In genomic region chr3:133781570-133781969, GRCh38 we compare ENCODE assay signal across 32 cellular contexts. TPM values are rescaled to one million over a fixed set of nuclear protein-coding genes. Genes with fewer than 3 reads are reported as not detected.
DNase-seq lines count a peak whose midpoint lies in the region; ATAC-seq, FAIRE-seq and TF ChIP-seq lines count a peak whose summit lies in the region.
"Had no signal": no experiment of that assay in that cellular context is flagged by ENCODE, and none has a peak within 500 bp of the region (broad histone marks: within the 10 kb centered on the region; RNA-seq: fewer than 3 reads in every experiment).

No MANE protein-coding gene starts in this region.

- H3K9ac ChIP-seq in liver (ENCODE audit: low read depth in 1 of 2, low read length in 2 of 2) (no peak overlapping the region), HepG2 (ENCODE audit: insufficient read depth, low read depth, low read length) (no peak overlapping the region)
- H3K9ac ChIP-seq: BLaER1; BLaER1 treated with 17β-estradiol and CSF1 and Interleukin-3, amounts not matched to agents 10 nM and 100 nM had no signal

- TF ChIP-seq EP300 in HepG2 (IDR thresholded peaks at IDR 0.05; ENCODE audit: low read depth in 2 of 2, low read length in 2 of 2) (no peak), HepG2 (CRISPR knock-in tag; IDR thresholded peaks at IDR 0.05; ENCODE audit: borderline replicate concordance) (no peak)

- intact Hi-C loops in HepG2 (cut with micrococcal nuclease; ENCODE audit: unreplicated experiment) (no loop called here), right lobe of liver (cut with DNase I) (no loop called here)

- CTCF ChIA-PET in HepG2 (lab: Yijun Ruan, JAX; ENCODE audit: low intra/inter-chr PET ratio, low total read pairs): no interaction called here

- TF ChIP-seq RAD21 in liver (IDR thresholded peaks at IDR 0.05) (peak in 1 of 2 donors; percentile 12), HepG2 (CRISPR knock-in tag; IDR thresholded peaks at IDR 0.05) (no peak)

- H3K4me1 ChIP-seq in liver (ENCODE audit: control insufficient read depth in 4 of 4, insufficient read depth in 4 of 4, low read length in 3 of 4): no peaks in the 10 kb centered on the region
- H3K4me1 ChIP-seq in HepG2 (ENCODE audit: insufficient read depth, low read length): no peaks in the 10 kb centered on the region
- no peaks in the 10 kb centered on the region for H3K4me1 ChIP-seq in right lobe of liver
- H3K4me1 ChIP-seq: A549; BE2C; BLaER1; BLaER1 treated with 17β-estradiol and CSF1 and Interleukin-3, amounts not matched to agents 10 nM and 100 nM; Caco-2 had no signal

- no TSS peak for BruUV-seq in HepG2 (replicated peaks; lab: Mats Ljungman, UMichigan)

- no peaks in the 10 kb centered on the region for H3K27me3 ChIP-seq in liver (ENCODE audit: control insufficient read depth in 4 of 4, insufficient read depth in 4 of 4, low read length in 3 of 4)
- no peaks in the 10 kb centered on the region for H3K27me3 ChIP-seq in HepG2 (ENCODE audit: control insufficient read depth in 1 of 2, insufficient read depth in 2 of 2, low read length in 2 of 2)
- no peaks in the 10 kb centered on the region for H3K27me3 ChIP-seq in right lobe of liver
- H3K27me3 ChIP-seq: BLaER1; BLaER1 treated with 17β-estradiol and CSF1 and Interleukin-3, amounts not matched to agents 10 nM and 100 nM had no signal

- H3K4me2 ChIP-seq in HepG2 (ENCODE audit: low read depth, low read length): no peak overlapping the region
- H3K4me2 ChIP-seq: A549; BLaER1; BLaER1 treated with 17β-estradiol and CSF1 and Interleukin-3, amounts not matched to agents 10 nM and 100 nM had no signal

- H3K79me2 ChIP-seq in HepG2 (ENCODE audit: insufficient read depth, low read length): no peaks in the 10 kb centered on the region

- peaks cover 23% of the 10 kb centered on the region for H4K20me1 ChIP-seq in HepG2 (ENCODE audit: insufficient read depth, low read length)
- H4K20me1 ChIP-seq: BLaER1; BLaER1 treated with 17β-estradiol and CSF1 and Interleukin-3, amounts not matched to agents 10 nM and 100 nM had no signal

- H3K9me3 ChIP-seq in liver (ENCODE audit: control insufficient read depth in 4 of 4, low read length in 3 of 4): no peaks in the 10 kb centered on the region
- no peaks in the 10 kb centered on the region for H3K9me3 ChIP-seq in HepG2 (ENCODE audit: low read length)
- no peaks in the 10 kb centered on the region for H3K9me3 ChIP-seq in right lobe of liver
- H3K9me3 ChIP-seq: A549, BE2C, Caco-2 had no signal

- no peak for TF ChIP-seq POLR2A in HepG2 (IDR thresholded peaks at IDR 0.05; ENCODE audit: insufficient read depth in 1 of 2, low read depth in 2 of 2, low read length in 2 of 2)
- no peak for TF ChIP-seq POLR2A in right lobe of liver (IDR thresholded peaks at IDR 0.05)

- TF ChIP-seq CTCF in liver (IDR thresholded peaks at IDR 0.05; ENCODE audit: low read depth, low read length, missing input control) (no peak), HepG2 (CRISPR knock-in tag; IDR thresholded peaks at IDR 0.05) (no peak), right lobe of liver (IDR thresholded peaks at IDR 0.05) (no peak)

- DNase-seq in HepG2 (ENCODE audit: low spot score) (no peak), right lobe of liver (no peak), NOMO-1 treated with DMSO at 0.1 percent for 48 hours (lab: John Stamatoyannopoulos, UW; ENCODE audit: unreplicated experiment) (no peak)
- DNase-seq: 8988T; ACHN; AML-193; BE2C; C1 segment of cervical spinal cord; Caco-2; Calu3; CD4-positive, alpha-beta memory T cell; CD4-positive, alpha-beta T cell; CD4-positive, CD25-positive, alpha-beta regulatory T cell; CD8-positive, alpha-beta memory T cell; CD8-positive, alpha-beta T cell; COR-L47; DMS 273 treated with DMSO at 0.1 percent for 48 hours; DMS153; DMS53; DMS79; DMS79 treated with DMSO at 0.1 percent for 48 hours; DND-41; EL had no signal

- H3K27ac ChIP-seq in liver (ENCODE audit: low read depth in 1 of 2, low read length in 2 of 2) (no peak overlapping the region), HepG2 (ENCODE audit: extremely low read length, insufficient read depth, low read length) (no peak overlapping the region), right lobe of liver (no peak overlapping the region)
- H3K27ac ChIP-seq: 22Rv1; A549; BLaER1; BLaER1 treated with 17β-estradiol and CSF1 and Interleukin-3, amounts not matched to agents 10 nM and 100 nM; C4-2B had no signal

- in situ Hi-C loops in HepG2 (cut with HindIII; ENCODE audit: extremely low pct_ligation_motif_present, low pct_unique_long_range_greater_than_20kb): no loop called here

- H3K36me3 ChIP-seq in liver (ENCODE audit: control insufficient read depth in 4 of 4, insufficient read depth in 3 of 4, low read depth in 1 of 4, low read length in 3 of 4) (peaks cover 0 to 28% (median 20%) of the 10 kb centered on the region in 4 donors), HepG2 (replicated peaks in 1 of 2; ENCODE audit: control insufficient read depth in 1 of 2, insufficient read depth in 2 of 2, low read length in 2 of 2) (peaks cover 14 to 18% of the 10 kb centered on the region in 2 experiments), right lobe of liver (peaks cover 0 to 29% (median 12%) of the 10 kb centered on the region in 4 donors)
- H3K36me3 ChIP-seq: BE2C; BLaER1; BLaER1 treated with 17β-estradiol and CSF1 and Interleukin-3, amounts not matched to agents 10 nM and 100 nM had no signal

- no peak for FAIRE-seq in HepG2 (lab: Jason Lieb, UNC)
- FAIRE-seq: A549, D721Med had no signal

- no peak for ATAC-seq in HepG2
- peak in 3 of 4 donors; percentile 14 to 43 (median 15) for ATAC-seq in right lobe of liver
- ATAC-seq: A549; CD8-positive, alpha-beta T cell had no signal

- H3K4me3 ChIP-seq in liver (ENCODE audit: low read depth in 1 of 3, low read length in 3 of 3) (no peak overlapping the region), HepG2 (replicated peaks in 1 of 3; ENCODE audit: insufficient read depth in 1 of 3, low read depth in 2 of 3, low read length in 3 of 3) (no peak overlapping the region), right lobe of liver (no peak overlapping the region)
- H3K4me3 ChIP-seq: A549; BLaER1; BLaER1 treated with 17β-estradiol and CSF1 and Interleukin-3, amounts not matched to agents 10 nM and 100 nM had no signal

- no peak overlapping the region for H2AFZ ChIP-seq in HepG2 (ENCODE audit: low read length)

- POLR2A ChIA-PET in HepG2 (lab: Yijun Ruan, JAX): interaction anchor here (0.7 kb wide), 1 partner anchor 19 kb away, joined by 3 read pairs; no protein-coding TSS in a partner anchor

RNA-seq across cellular contexts. Expression of gene SRPRB, which starts 24.0 kb away (rescaled TPM):
- 10 to 100 TPM; 34.7 to 97.6 TPM for total RNA-seq in liver
- 10 to 100 TPM; 76.0 to 77.8 TPM for polyA plus RNA-seq in liver
- total RNA-seq in HepG2 (2016; rRNA removed; fragmentation: Illumina TruSeq; extraction: Trizol): 60.7 and 111 TPM in 2 replicates
- 13.8 TPM in 2 replicates for total RNA-seq in HepG2 (2016; cell fraction: cytosol; rRNA removed; fragmentation: Illumina TruSeq; extraction: Trizol; ENCODE audit: low read depth)
- 69.0 and 109 TPM in 2 replicates for total RNA-seq in HepG2 (2016; cell fraction: insoluble cytoplasmic fraction; rRNA removed; fragmentation: Illumina TruSeq; extraction: Trizol)
- 24.3 and 25.9 TPM in 2 replicates for total RNA-seq in HepG2 (2016; cell fraction: membrane; rRNA removed; fragmentation: Illumina TruSeq; extraction: Trizol)
- 90.1 and 90.9 TPM in 2 replicates for total RNA-seq in HepG2 (2016; cell fraction: nucleus; rRNA removed; fragmentation: Illumina TruSeq; extraction: Trizol)
- polyA plus RNA-seq in HepG2 (2011; rRNA removed): 41.0 and 41.5 TPM in 2 replicates
- polyA plus RNA-seq in HepG2 (2011; cell fraction: cytosol; rRNA removed): 39.0 and 39.5 TPM in 2 replicates
- 22.7 and 31.2 TPM in 2 replicates for polyA plus RNA-seq in HepG2 (2011; cell fraction: nucleus; rRNA removed)
- 41.6 and 50.2 TPM in 2 replicates for polyA plus RNA-seq in HepG2 (2012)
- polyA plus RNA-seq in HepG2 (2016; cell fraction: cytosol; fragmentation: Illumina TruSeq; extraction: Trizol; ENCODE audit: low read depth): 13.4 and 13.9 TPM in 2 replicates
- 53.6 and 54.8 TPM in 2 replicates for polyA plus RNA-seq in HepG2 (2016; cell fraction: insoluble cytoplasmic fraction; fragmentation: Illumina TruSeq; extraction: Trizol; ENCODE audit: low read depth)
- 13.7 and 13.9 TPM in 2 replicates for polyA plus RNA-seq in HepG2 (2016; cell fraction: membrane; fragmentation: Illumina TruSeq; extraction: Trizol; ENCODE audit: low read depth)
- polyA plus RNA-seq in HepG2 (2016; cell fraction: nucleus; fragmentation: Illumina TruSeq; extraction: Trizol; ENCODE audit: insufficient read depth, low read depth): 105 and 106 TPM in 2 replicates
- 50.3 and 91.3 TPM in 2 replicates for polyA minus RNA-seq in HepG2 (2011; rRNA and poly(A)+ RNA removed; ENCODE audit: low replicate concordance)
- polyA minus RNA-seq in HepG2 (2011; cell fraction: cytosol; rRNA and poly(A)+ RNA removed): 52.6 and 69.3 TPM in 2 replicates
- polyA minus RNA-seq in HepG2 (2011; cell fraction: nucleus; rRNA and poly(A)+ RNA removed): 42.2 and 44.8 TPM in 2 replicates
- total RNA-seq in right lobe of liver: 10 to 100 TPM; 48.1 to 78.5 (median 56.4) TPM

RNA-seq across cellular contexts. Expression of gene TF, which starts 35.4 kb away (rescaled TPM):
- total RNA-seq in liver (1,000 to 10,000 TPM; 5,845 to 6,687 TPM), HepG2 (2016; rRNA removed; fragmentation: Illumina TruSeq; extraction: Trizol) (4,983 and 10,074 TPM in 2 replicates), right lobe of liver (over 10,000 TPM in 4 of 6 experiments, 1,000 to 10,000 TPM in 2; 2,871 to 25,349 (median 17,684) TPM)
- polyA plus RNA-seq in liver (1,000 to 10,000 TPM; 5,045 to 9,659 TPM), HepG2 (2011; rRNA removed) (11,821 and 17,414 TPM in 2 replicates)
- 443 and 484 TPM in 2 replicates for total RNA-seq in HepG2 (2016; cell fraction: cytosol; rRNA removed; fragmentation: Illumina TruSeq; extraction: Trizol; ENCODE audit: low read depth)
- total RNA-seq in HepG2 (2016; cell fraction: insoluble cytoplasmic fraction; rRNA removed; fragmentation: Illumina TruSeq; extraction: Trizol): 4,851 and 10,104 TPM in 2 replicates
- total RNA-seq in HepG2 (2016; cell fraction: membrane; rRNA removed; fragmentation: Illumina TruSeq; extraction: Trizol): 957 and 1,048 TPM in 2 replicates
- 7,106 and 8,454 TPM in 2 replicates for total RNA-seq in HepG2 (2016; cell fraction: nucleus; rRNA removed; fragmentation: Illumina TruSeq; extraction: Trizol)
- 11,091 and 16,564 TPM in 2 replicates for polyA plus RNA-seq in HepG2 (2011; cell fraction: cytosol; rRNA removed)
- 7,213 and 10,181 TPM in 2 replicates for polyA plus RNA-seq in HepG2 (2011; cell fraction: nucleus; rRNA removed)
- polyA plus RNA-seq in HepG2 (2012): 17,461 and 22,113 TPM in 2 replicates
- 537 and 560 TPM in 2 replicates for polyA plus RNA-seq in HepG2 (2016; cell fraction: cytosol; fragmentation: Illumina TruSeq; extraction: Trizol; ENCODE audit: low read depth)
- polyA plus RNA-seq in HepG2 (2016; cell fraction: insoluble cytoplasmic fraction; fragmentation: Illumina TruSeq; extraction: Trizol; ENCODE audit: low read depth): 3,671 and 3,676 TPM in 2 replicates
- 614 and 667 TPM in 2 replicates for polyA plus RNA-seq in HepG2 (2016; cell fraction: membrane; fragmentation: Illumina TruSeq; extraction: Trizol; ENCODE audit: low read depth)
- polyA plus RNA-seq in HepG2 (2016; cell fraction: nucleus; fragmentation: Illumina TruSeq; extraction: Trizol; ENCODE audit: insufficient read depth, low read depth): 7,882 and 8,251 TPM in 2 replicates
- 3.7 and 10,022 TPM in 2 replicates for polyA minus RNA-seq in HepG2 (2011; rRNA and poly(A)+ RNA removed; ENCODE audit: low replicate concordance)
- polyA minus RNA-seq in HepG2 (2011; cell fraction: cytosol; rRNA and poly(A)+ RNA removed): 4,700 and 8,142 TPM in 2 replicates
- polyA minus RNA-seq in HepG2 (2011; cell fraction: nucleus; rRNA and poly(A)+ RNA removed): 3,076 and 4,905 TPM in 2 replicates
- total RNA-seq: Daoy had no signal
- polyA plus RNA-seq: CD14-positive monocyte; CD4-positive, alpha-beta memory T cell; CD4-positive, CD25-positive, alpha-beta regulatory T cell; CD8-positive, alpha-beta memory T cell had no signal
